8 cellular contexts compared by ENCODE assay signal in genomic region chr4:144723471-144723870, GRCh38.
"Had no signal": no experiment of that assay in that cellular context is flagged by ENCODE, and none has a peak within 500 bp of the region (broad histone marks: within the 10 kb centered on the region; RNA-seq: fewer than 3 reads in every experiment).

No MANE protein-coding gene starts in this region.

- DNase-seq: GM23248, GOT3, H7, HFFc6 had no signal

- H3K27ac ChIP-seq: GM23248, HL-60 had no signal

- H3K4me3 ChIP-seq: GM23248, HAP-1 had no signal

- H3K36me3 ChIP-seq: HAP-1 had no signal

- H3K9me3 ChIP-seq: HAP-1 had no signal

- ATAC-seq: HCT116, HepG2 had no signal
